In the genomic region with DNA sequence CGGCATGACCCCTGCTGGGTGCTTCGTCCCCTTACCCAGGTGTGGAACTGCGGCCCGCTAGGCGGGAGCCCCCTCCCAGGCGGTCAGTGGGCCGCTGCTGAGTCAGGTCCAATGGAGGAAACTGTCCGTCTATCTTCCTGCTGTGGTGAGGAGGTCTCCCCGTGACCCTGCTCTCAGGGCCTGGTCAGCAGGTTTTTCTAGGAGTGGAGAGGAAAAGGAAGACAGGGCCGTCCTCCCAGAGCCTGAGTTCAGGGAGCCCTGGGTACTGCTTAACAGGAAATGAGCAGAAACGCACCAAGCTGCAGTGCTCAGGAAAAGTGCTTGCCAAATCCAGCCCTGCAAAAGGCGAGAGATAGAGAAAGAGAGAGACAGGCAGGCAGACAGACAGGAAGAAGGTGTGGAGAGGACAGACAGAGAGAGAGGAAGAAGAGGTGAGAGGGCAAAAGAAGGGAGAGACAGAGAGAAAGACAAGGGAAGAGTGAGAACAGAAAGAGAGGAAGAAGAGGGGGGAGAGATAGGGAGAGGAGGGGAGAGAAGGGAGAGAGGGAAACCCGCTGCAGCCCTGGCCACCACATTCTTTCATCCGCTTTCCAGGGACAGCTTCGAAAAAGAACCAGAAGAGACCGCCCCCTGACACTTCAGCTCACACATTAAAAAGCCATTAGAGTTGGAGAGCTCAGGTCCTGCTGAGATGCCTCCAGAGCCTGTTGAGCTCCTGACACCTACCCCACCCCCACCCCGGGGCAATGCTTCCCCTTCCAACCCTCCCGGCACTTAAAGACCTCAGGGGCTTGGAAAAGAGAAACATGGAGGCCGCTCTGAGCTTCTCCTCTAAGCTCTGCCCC, we compare ENCODE assay signal across 8 cellular contexts. TPM values are rescaled to one million over a fixed set of nuclear protein-coding genes. Genes with fewer than 3 reads are reported as not detected.
DNase-seq lines count a peak whose midpoint lies in the region; ATAC-seq and TF ChIP-seq lines count a peak whose summit lies in the region.

No MANE protein-coding gene starts in this region.

- peaks cover 25% of the 10 kb centered on the region for H3K36me3 ChIP-seq in lower lobe of right lung
- peaks cover 0 to 6% (median 0%) of the 10 kb centered on the region in 3 donors for H3K36me3 ChIP-seq in tibial nerve
- H3K36me3 ChIP-seq in BE2C, result peaks cover 19% of the 10 kb centered on the region

- peak; percentile 18 to 48 for ATAC-seq in lower lobe of right lung
- ATAC-seq in GM18858 (IDR thresholded peaks at IDR 0.05; ENCODE audit: unreplicated experiment), result no peak

- H3K27me3 ChIP-seq in lower lobe of right lung (ENCODE audit: low read depth) (no peaks in the 10 kb centered on the region), tibial nerve (no peaks in the 10 kb centered on the region), BE2C (no peaks in the 10 kb centered on the region)

- TF ChIP-seq POLR2A in tibial nerve (IDR thresholded peaks at IDR 0.05), result no peak

- H3K9me3 Mint-ChIP-seq in activated CD4-positive, alpha-beta T cell treated with anti-CD3 and anti-CD28 coated beads, Interleukin-2, amount 10 ng/mL, durations not matched to agents 24 days and 14 days, result no peaks in the 10 kb centered on the region

- H3K27me3 Mint-ChIP-seq in activated CD4-positive, alpha-beta T cell treated with anti-CD3 and anti-CD28 coated beads, Interleukin-2, amount 10 ng/mL, durations not matched to agents 24 days and 14 days, result no peaks in the 10 kb centered on the region

- peaks cover 35% of the 10 kb centered on the region for H3K36me3 Mint-ChIP-seq in activated CD4-positive, alpha-beta T cell treated with anti-CD3 and anti-CD28 coated beads, Interleukin-2, amount 10 ng/mL, durations not matched to agents 24 days and 14 days (ENCODE audit: low read depth)

- H3K4me3 ChIP-seq in lower lobe of right lung (peak overlapping the region; percentile 9), tibial nerve (peak overlapping the region in 1 of 4 donors; percentile 28), BE2C (ENCODE audit: low read depth, low read length) (no peak overlapping the region)

- H3K9me3 ChIP-seq in lower lobe of right lung (no peaks in the 10 kb centered on the region), tibial nerve (no peaks in the 10 kb centered on the region), BE2C (no peaks in the 10 kb centered on the region)

- peak overlapping the region; percentile 75 for H3K27ac Mint-ChIP-seq in activated CD4-positive, alpha-beta T cell treated with anti-CD3 and anti-CD28 coated beads, Interleukin-2, amount 10 ng/mL, durations not matched to agents 24 days and 14 days

- TF ChIP-seq CTCF in lower lobe of right lung (IDR thresholded peaks at IDR 0.05) (no peak), tibial nerve (IDR thresholded peaks at IDR 0.05) (no peak), BE2C (IDR thresholded peaks at IDR 0.05; ENCODE audit: low read depth, low read length) (no peak)

- no peak for DNase-seq in activated CD4-positive, alpha-beta T cell treated with anti-CD3 and anti-CD28 coated beads, Interleukin-2, amount 10 ng/mL, durations not matched to agents 24 days and 14 days
- no peak for DNase-seq in activated CD4-positive, alpha-beta T cell treated with anti-CD3 and anti-CD28 coated beads, Interleukin-2, amount 50 U/mL, for 1 hour
- DNase-seq in caudate nucleus (lab: John Stamatoyannopoulos, UW) (no peak), lower lobe of right lung (peak; percentile 46), tibial nerve (ENCODE audit: low spot score in 2 of 2) (no peak), cerebellar nuclear complex (lab: John Stamatoyannopoulos, UW) (no peak), BE2C (no peak)

- H3K27ac ChIP-seq in caudate nucleus (ENCODE audit: low read depth, low read length), result peak overlapping the region; percentile 58
- H3K27ac ChIP-seq in lower lobe of right lung, result peak overlapping the region; percentile 84
- peak overlapping the region; percentile 57 to 92 (median 78) for H3K27ac ChIP-seq in tibial nerve

- 16 to 29% methylated on average over 14 to 18 of the region's 19 CpGs for WGBS in tibial nerve, 2 donors

- peaks cover 43% of the 10 kb centered on the region for H3K4me1 Mint-ChIP-seq in activated CD4-positive, alpha-beta T cell treated with anti-CD3 and anti-CD28 coated beads, Interleukin-2, amount 10 ng/mL, durations not matched to agents 24 days and 14 days

- intact Hi-C loops in activated CD4-positive, alpha-beta T cell treated with anti-CD3 and anti-CD28 coated beads, Interleukin-2, amount 10 ng/mL, durations not matched to agents 24 days and 14 days (cut with micrococcal nuclease), result no loop called here
- intact Hi-C loops in lower lobe of right lung (cut with DNase I), result no loop called here

- peak overlapping the region; percentile 59 for H3K4me3 Mint-ChIP-seq in activated CD4-positive, alpha-beta T cell treated with anti-CD3 and anti-CD28 coated beads, Interleukin-2, amount 10 ng/mL, durations not matched to agents 24 days and 14 days

- H3K4me1 ChIP-seq in lower lobe of right lung (peaks cover 63% of the 10 kb centered on the region), tibial nerve (peaks cover 5 to 99% (median 81%) of the 10 kb centered on the region in 4 donors), BE2C (peaks cover 11% of the 10 kb centered on the region)

- peak in 1 of 2 donors; percentile 50 for TF ChIP-seq EP300 in tibial nerve (IDR thresholded peaks at IDR 0.05)

RNA-seq across cellular contexts. Expression of gene SH3GL1, which starts 10.1 kb away (rescaled TPM):
- total RNA-seq in activated CD4-positive, alpha-beta T cell treated with anti-CD3 and anti-CD28 coated beads, Interleukin-2, amount 10 ng/mL, durations not matched to agents 24 days and 14 days, result 53.8 and 56.8 TPM in 2 replicates
- total RNA-seq in lower lobe of right lung, result 44.3 TPM
- total RNA-seq in tibial nerve, result 10 to 100 TPM; 35.0 to 64.8 (median 52.9) TPM
- polyA plus RNA-seq in BE2C (2012; ENCODE audit: insufficient read depth, insufficient read length, low read depth), result 132 TPM

RNA-seq across cellular contexts. Expression of gene CHAF1A, which starts 12.2 kb away (rescaled TPM):
- 99.4 and 103 TPM in 2 replicates for total RNA-seq in activated CD4-positive, alpha-beta T cell treated with anti-CD3 and anti-CD28 coated beads, Interleukin-2, amount 10 ng/mL, durations not matched to agents 24 days and 14 days
- total RNA-seq in lower lobe of right lung (7.2 TPM), tibial nerve (10 to 100 TPM in 1 of 4 donors, 1 to 10 TPM in 3; 4.9 to 18.6 (median 8.1) TPM)
- 12.6 TPM for polyA plus RNA-seq in BE2C (2012; ENCODE audit: insufficient read depth, insufficient read length, low read depth)

RNA-seq across cellular contexts. Expression of gene MPND, which starts 46.9 kb away (rescaled TPM):
- 20.6 and 21.0 TPM in 2 replicates for total RNA-seq in activated CD4-positive, alpha-beta T cell treated with anti-CD3 and anti-CD28 coated beads, Interleukin-2, amount 10 ng/mL, durations not matched to agents 24 days and 14 days
- total RNA-seq in lower lobe of right lung, result 41.2 TPM
- 10 to 100 TPM in 1 of 4 donors, 1 to 10 TPM in 3; 2.2 to 13.2 (median 6.6) TPM for total RNA-seq in tibial nerve
- 43.6 TPM for polyA plus RNA-seq in BE2C (2012; ENCODE audit: insufficient read depth, insufficient read length, low read depth)

RNA-seq across cellular contexts. Expression of gene STAP2, which starts 51.6 kb away (rescaled TPM):
- total RNA-seq in activated CD4-positive, alpha-beta T cell treated with anti-CD3 and anti-CD28 coated beads, Interleukin-2, amount 10 ng/mL, durations not matched to agents 24 days and 14 days, result 14.2 and 16.8 TPM in 2 replicates
- total RNA-seq in lower lobe of right lung (11.8 TPM), tibial nerve (1 to 10 TPM in 3 of 4 donors, not detected in 1; 3.1 to 6.0 (median 4.8) TPM)
- 1.5 TPM for polyA plus RNA-seq in BE2C (2012; ENCODE audit: insufficient read depth, insufficient read length, low read depth)
